1 cellular context compared by ENCODE assay signal in genomic region chr1:61318319-61319125, GRCh38.
TF ChIP-seq lines count a peak whose summit lies in the region.

No MANE protein-coding gene starts in this region.

TF ChIP-seq in K562, 482 proteins besides CTCF, POLR2A, EP300 and RAD21 (continued from another document and continues in another):
- TF ChIP-seq, protein P1, sequence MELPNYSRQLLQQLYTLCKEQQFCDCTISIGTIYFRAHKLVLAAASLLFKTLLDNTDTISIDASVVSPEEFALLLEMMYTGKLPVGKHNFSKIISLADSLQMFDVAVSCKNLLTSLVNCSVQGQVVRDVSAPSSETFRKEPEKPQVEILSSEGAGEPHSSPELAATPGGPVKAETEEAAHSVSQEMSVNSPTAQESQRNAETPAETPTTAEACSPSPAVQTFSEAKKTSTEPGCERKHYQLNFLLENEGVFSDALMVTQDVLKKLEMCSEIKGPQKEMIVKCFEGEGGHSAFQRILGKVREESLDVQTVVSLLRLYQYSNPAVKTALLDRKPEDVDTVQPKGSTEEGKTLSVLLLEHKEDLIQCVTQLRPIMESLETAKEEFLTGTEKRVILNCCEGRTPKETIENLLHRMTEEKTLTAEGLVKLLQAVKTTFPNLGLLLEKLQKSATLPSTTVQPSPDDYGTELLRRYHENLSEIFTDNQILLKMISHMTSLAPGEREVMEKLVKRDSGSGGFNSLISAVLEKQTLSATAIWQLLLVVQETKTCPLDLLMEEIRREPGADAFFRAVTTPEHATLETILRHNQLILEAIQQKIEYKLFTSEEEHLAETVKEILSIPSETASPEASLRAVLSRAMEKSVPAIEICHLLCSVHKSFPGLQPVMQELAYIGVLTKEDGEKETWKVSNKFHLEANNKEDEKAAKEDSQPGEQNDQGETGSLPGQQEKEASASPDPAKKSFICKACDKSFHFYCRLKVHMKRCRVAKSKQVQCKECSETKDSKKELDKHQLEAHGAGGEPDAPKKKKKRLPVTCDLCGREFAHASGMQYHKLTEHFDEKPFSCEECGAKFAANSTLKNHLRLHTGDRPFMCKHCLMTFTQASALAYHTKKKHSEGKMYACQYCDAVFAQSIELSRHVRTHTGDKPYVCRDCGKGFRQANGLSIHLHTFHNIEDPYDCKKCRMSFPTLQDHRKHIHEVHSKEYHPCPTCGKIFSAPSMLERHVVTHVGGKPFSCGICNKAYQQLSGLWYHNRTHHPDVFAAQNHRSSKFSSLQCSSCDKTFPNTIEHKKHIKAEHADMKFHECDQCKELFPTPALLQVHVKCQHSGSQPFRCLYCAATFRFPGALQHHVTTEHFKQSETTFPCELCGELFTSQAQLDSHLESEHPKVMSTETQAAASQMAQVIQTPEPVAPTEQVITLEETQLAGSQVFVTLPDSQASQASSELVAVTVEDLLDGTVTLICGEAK (IDR thresholded peaks at IDR 0.05), result peak; percentile 34; the same call in 1 of the 2 replicates
- TF ChIP-seq, protein P1 (CRISPR knock-in tag; IDR thresholded peaks at IDR 0.05), result no peak
- TF ChIP-seq, protein P2, sequence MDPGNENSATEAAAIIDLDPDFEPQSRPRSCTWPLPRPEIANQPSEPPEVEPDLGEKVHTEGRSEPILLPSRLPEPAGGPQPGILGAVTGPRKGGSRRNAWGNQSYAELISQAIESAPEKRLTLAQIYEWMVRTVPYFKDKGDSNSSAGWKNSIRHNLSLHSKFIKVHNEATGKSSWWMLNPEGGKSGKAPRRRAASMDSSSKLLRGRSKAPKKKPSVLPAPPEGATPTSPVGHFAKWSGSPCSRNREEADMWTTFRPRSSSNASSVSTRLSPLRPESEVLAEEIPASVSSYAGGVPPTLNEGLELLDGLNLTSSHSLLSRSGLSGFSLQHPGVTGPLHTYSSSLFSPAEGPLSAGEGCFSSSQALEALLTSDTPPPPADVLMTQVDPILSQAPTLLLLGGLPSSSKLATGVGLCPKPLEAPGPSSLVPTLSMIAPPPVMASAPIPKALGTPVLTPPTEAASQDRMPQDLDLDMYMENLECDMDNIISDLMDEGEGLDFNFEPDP (CRISPR knock-in tag; IDR thresholded peaks at IDR 0.05), result no peak
- TF ChIP-seq HMG20B (CRISPR knock-in tag; IDR thresholded peaks at IDR 0.05) (no peak), YY1 (IDR thresholded peaks at IDR 0.05; ENCODE audit: borderline replicate concordance in 1 of 3, control insufficient read depth in 1 of 3, extremely low read depth in 1 of 3, insufficient read depth in 3 of 3, insufficient read length in 1 of 3, insufficient replicate concordance in 2 of 3, low read depth in 1 of 3, low read length in 2 of 3) (peak in 1 of 3 experiments; percentile 29), TBL1XR1 (IDR thresholded peaks at IDR 0.05; ENCODE audit: low read length in 2 of 2) (no peak), THRA (IDR thresholded peaks at IDR 0.05) (no peak), TEAD4 (IDR thresholded peaks at IDR 0.05; ENCODE audit: low read length) (peak; percentile 42; the same call in 1 of the 2 replicates), TEAD4 (CRISPR knock-in tag; IDR thresholded peaks at IDR 0.05; ENCODE audit: borderline replicate concordance) (no peak), ZNF384 (IDR thresholded peaks at IDR 0.05; ENCODE audit: low read depth, low read length) (no peak), ZNF583 (CRISPR knock-in tag; IDR thresholded peaks at IDR 0.05) (no peak), RBM14 (IDR thresholded peaks at IDR 0.05; ENCODE audit: borderline replicate concordance, insufficient read depth, low read depth, low read length) (no peak), BACH1 (tag; IDR thresholded peaks at IDR 0.05) (peak; percentile 39; the same call in 1 of the 2 replicates), ZFP36 (IDR thresholded peaks at IDR 0.05; ENCODE audit: low read depth, low read length, partially characterized antibody) (no peak), KLF13 (tag; IDR thresholded peaks at IDR 0.05; ENCODE audit: borderline replicate concordance, low read depth) (no peak), ZNF347 (CRISPR knock-in tag; IDR thresholded peaks at IDR 0.05; ENCODE audit: low read depth) (no peak), DNMT1 (IDR thresholded peaks at IDR 0.05) (no peak), TEAD1 (CRISPR knock-in tag; IDR thresholded peaks at IDR 0.05) (no peak), SMAD1 (IDR thresholded peaks at IDR 0.05; ENCODE audit: low read depth, low read length, partially characterized antibody) (no peak), DDX20 (tag; IDR thresholded peaks at IDR 0.05; ENCODE audit: low read depth) (no peak), BCOR (IDR thresholded peaks at IDR 0.05) (no peak), MTA1 (IDR thresholded peaks at IDR 0.05; ENCODE audit: borderline replicate concordance) (no peak), ETS2 (tag; IDR thresholded peaks at IDR 0.05; ENCODE audit: borderline replicate concordance, poor library complexity, severe bottlenecking) (no peak), ARID1B (IDR thresholded peaks at IDR 0.05) (peak; percentile 23; the same call in 1 of the 2 replicates), PHTF2 (CRISPR knock-in tag; IDR thresholded peaks at IDR 0.05) (no peak), NCOA2 (IDR thresholded peaks at IDR 0.05; ENCODE audit: partially characterized antibody in 2 of 2) (no peak), CBX5 (IDR thresholded peaks at IDR 0.05; ENCODE audit: borderline replicate concordance, low read depth) (no peak), LARP7 (IDR thresholded peaks at IDR 0.05) (no peak), SMARCA4 (IDR thresholded peaks at IDR 0.05) (no peak), ZHX1 (conservative IDR thresholded peaks at IDR 0.05; ENCODE audit: low read length) (no peak), RBM22 (IDR thresholded peaks at IDR 0.05; ENCODE audit: low read depth, low read length, poor library complexity, severe bottlenecking) (no peak), ATF7 (IDR thresholded peaks at IDR 0.05) (peak; percentile 83), GABPA (tag; conservative IDR thresholded peaks at IDR 0.05; ENCODE audit: low read depth) (peak; percentile 78), ZNF586 (CRISPR knock-in tag; conservative IDR thresholded peaks at IDR 0.05) (no peak), CBX2 (IDR thresholded peaks at IDR 0.05; ENCODE audit: insufficient read depth, low read length, poor library complexity, severe bottlenecking) (no peak), ARID3A (IDR thresholded peaks at IDR 0.05; ENCODE audit: borderline replicate concordance, low read depth, low read length) (no peak), ZNF778 (CRISPR knock-in tag; IDR thresholded peaks at IDR 0.05) (no peak)
- TF ChIP-seq, protein P3, sequence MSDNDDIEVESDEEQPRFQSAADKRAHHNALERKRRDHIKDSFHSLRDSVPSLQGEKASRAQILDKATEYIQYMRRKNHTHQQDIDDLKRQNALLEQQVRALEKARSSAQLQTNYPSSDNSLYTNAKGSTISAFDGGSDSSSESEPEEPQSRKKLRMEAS (CRISPR knock-in tag; IDR thresholded peaks at IDR 0.05), result no peak
- TF ChIP-seq, protein P4, sequence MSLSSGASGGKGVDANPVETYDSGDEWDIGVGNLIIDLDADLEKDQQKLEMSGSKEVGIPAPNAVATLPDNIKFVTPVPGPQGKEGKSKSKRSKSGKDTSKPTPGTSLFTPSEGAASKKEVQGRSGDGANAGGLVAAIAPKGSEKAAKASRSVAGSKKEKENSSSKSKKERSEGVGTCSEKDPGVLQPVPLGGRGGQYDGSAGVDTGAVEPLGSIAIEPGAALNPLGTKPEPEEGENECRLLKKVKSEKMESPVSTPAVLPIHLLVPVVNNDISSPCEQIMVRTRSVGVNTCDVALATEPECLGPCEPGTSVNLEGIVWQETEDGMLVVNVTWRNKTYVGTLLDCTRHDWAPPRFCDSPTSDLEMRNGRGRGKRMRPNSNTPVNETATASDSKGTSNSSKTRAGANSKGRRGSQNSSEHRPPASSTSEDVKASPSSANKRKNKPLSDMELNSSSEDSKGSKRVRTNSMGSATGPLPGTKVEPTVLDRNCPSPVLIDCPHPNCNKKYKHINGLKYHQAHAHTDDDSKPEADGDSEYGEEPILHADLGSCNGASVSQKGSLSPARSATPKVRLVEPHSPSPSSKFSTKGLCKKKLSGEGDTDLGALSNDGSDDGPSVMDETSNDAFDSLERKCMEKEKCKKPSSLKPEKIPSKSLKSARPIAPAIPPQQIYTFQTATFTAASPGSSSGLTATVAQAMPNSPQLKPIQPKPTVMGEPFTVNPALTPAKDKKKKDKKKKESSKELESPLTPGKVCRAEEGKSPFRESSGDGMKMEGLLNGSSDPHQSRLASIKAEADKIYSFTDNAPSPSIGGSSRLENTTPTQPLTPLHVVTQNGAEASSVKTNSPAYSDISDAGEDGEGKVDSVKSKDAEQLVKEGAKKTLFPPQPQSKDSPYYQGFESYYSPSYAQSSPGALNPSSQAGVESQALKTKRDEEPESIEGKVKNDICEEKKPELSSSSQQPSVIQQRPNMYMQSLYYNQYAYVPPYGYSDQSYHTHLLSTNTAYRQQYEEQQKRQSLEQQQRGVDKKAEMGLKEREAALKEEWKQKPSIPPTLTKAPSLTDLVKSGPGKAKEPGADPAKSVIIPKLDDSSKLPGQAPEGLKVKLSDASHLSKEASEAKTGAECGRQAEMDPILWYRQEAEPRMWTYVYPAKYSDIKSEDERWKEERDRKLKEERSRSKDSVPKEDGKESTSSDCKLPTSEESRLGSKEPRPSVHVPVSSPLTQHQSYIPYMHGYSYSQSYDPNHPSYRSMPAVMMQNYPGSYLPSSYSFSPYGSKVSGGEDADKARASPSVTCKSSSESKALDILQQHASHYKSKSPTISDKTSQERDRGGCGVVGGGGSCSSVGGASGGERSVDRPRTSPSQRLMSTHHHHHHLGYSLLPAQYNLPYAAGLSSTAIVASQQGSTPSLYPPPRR (CRISPR knock-in tag; IDR thresholded peaks at IDR 0.05; ENCODE audit: borderline replicate concordance), result no peak
